8 cellular contexts compared by ENCODE assay signal in genomic region chr16:2874584-2875362, GRCh38. TPM values are rescaled to one million over a fixed set of nuclear protein-coding genes. Genes with fewer than 3 reads are reported as not detected.
DNase-seq lines count a peak whose midpoint lies in the region; ATAC-seq, FAIRE-seq and TF ChIP-seq lines count a peak whose summit lies in the region.

No MANE protein-coding gene starts in this region.

- H3K4me3 Mint-ChIP-seq in astrocyte (ENCODE audit: unreplicated experiment), result no peak overlapping the region

- H3F3A ChIP-seq in smooth muscle cell (ENCODE audit: low read depth), result no peaks in the 10 kb centered on the region

- H3K4me1 ChIP-seq in astrocyte (ENCODE audit: insufficient read depth, low read length), result no peaks in the 10 kb centered on the region
- no peaks in the 10 kb centered on the region for H3K4me1 ChIP-seq in smooth muscle cell (ENCODE audit: low read depth)

- FAIRE-seq in H54 (lab: Jason Lieb, UNC) (no peak), astrocyte (lab: Jason Lieb, UNC) (no peak)

- peak; percentile 70 for TF ChIP-seq CTCF in astrocyte (IDR thresholded peaks at IDR 0.05; ENCODE audit: insufficient read depth, low read depth, low read length)
- peak; percentile 89 for TF ChIP-seq CTCF in smooth muscle cell (IDR thresholded peaks at IDR 0.05; ENCODE audit: borderline replicate concordance, insufficient read depth, poor library complexity, severe bottlenecking)

- DNase-seq in DMS114 treated with DMSO at 0.1 percent for 48 hours (lab: John Stamatoyannopoulos, UW; ENCODE audit: unreplicated experiment), result peak; percentile 63
- DNase-seq in H54 (ENCODE audit: insufficient read length, low spot score), result peak; percentile 61
- peak; percentile 69 to 75 for DNase-seq in NCI-H1930 (lab: John Stamatoyannopoulos, UW)
- DNase-seq in T1000 (lab: John Stamatoyannopoulos, UW), result peak; percentile 42
- peak; percentile 32 for DNase-seq in astrocyte (ENCODE audit: low read depth)
- DNase-seq in hypothalamus (lab: John Stamatoyannopoulos, UW), result peak in 45 of 51 donors; percentile 5 to 80 (median 55)
- DNase-seq in smooth muscle cell (lab: John Stamatoyannopoulos, UW; ENCODE audit: unreplicated experiment), result no peak

- H3K9me3 Mint-ChIP-seq in astrocyte (ENCODE audit: unreplicated experiment), result peaks cover 3% of the 10 kb centered on the region

- H3K27ac Mint-ChIP-seq in astrocyte (ENCODE audit: unreplicated experiment), result peak overlapping the region; percentile 12

- no peaks in the 10 kb centered on the region for H4K20me1 ChIP-seq in astrocyte (ENCODE audit: insufficient read depth, low read length)
- H4K20me1 ChIP-seq in smooth muscle cell (ENCODE audit: low read depth), result no peaks in the 10 kb centered on the region

- H3K9ac ChIP-seq in astrocyte (ENCODE audit: low read length) (no peak overlapping the region), smooth muscle cell (ENCODE audit: low read depth) (no peak overlapping the region)

- no peaks in the 10 kb centered on the region for H3K4me1 Mint-ChIP-seq in astrocyte (ENCODE audit: low read depth, unreplicated experiment)

- no peak overlapping the region for H3K4me2 ChIP-seq in astrocyte (ENCODE audit: low read length)
- H3K4me2 ChIP-seq in smooth muscle cell, result no peak overlapping the region

- no peak for TF ChIP-seq POLR2A in H54 (IDR thresholded peaks at IDR 0.05; ENCODE audit: low read depth, low read length)

- peaks cover 3% of the 10 kb centered on the region for H3K36me3 Mint-ChIP-seq in astrocyte (ENCODE audit: low read depth, unreplicated experiment)

- H3K9me3 ChIP-seq in astrocyte (ENCODE audit: insufficient read depth, low read depth, low read length) (peaks cover 2% of the 10 kb centered on the region), smooth muscle cell (replicated peaks; ENCODE audit: low read depth) (no peaks in the 10 kb centered on the region)

- H3K4me3 ChIP-seq in astrocyte (ENCODE audit: insufficient read depth, low read depth, low read length) (no peak overlapping the region), smooth muscle cell (no peak overlapping the region)

- WGBS in smooth muscle cell (ENCODE audit: low lambda C conversion rate), result 31% methylated on average over 35 of the region's 35 CpGs

- no peaks in the 10 kb centered on the region for H3K79me2 ChIP-seq in astrocyte (ENCODE audit: insufficient read depth, low read length)
- no peaks in the 10 kb centered on the region for H3K79me2 ChIP-seq in smooth muscle cell (ENCODE audit: low read depth)

- peaks cover 7% of the 10 kb centered on the region for H3K27me3 Mint-ChIP-seq in astrocyte (ENCODE audit: low read depth, unreplicated experiment)

- no peaks in the 10 kb centered on the region for H3K27me3 ChIP-seq in astrocyte (ENCODE audit: insufficient read depth, low read length)
- peaks cover 8% of the 10 kb centered on the region for H3K27me3 ChIP-seq in smooth muscle cell (ENCODE audit: low read depth)

- H2AFZ ChIP-seq in astrocyte (ENCODE audit: low read depth, low read length) (peak overlapping the region; percentile 46), smooth muscle cell (ENCODE audit: low read depth) (peak overlapping the region; percentile 37)

- H3K36me3 ChIP-seq in astrocyte (ENCODE audit: insufficient read depth, low read length) (no peaks in the 10 kb centered on the region), smooth muscle cell (ENCODE audit: low read depth) (no peaks in the 10 kb centered on the region)

- ATAC-seq in GM19397 (IDR thresholded peaks at IDR 0.05; ENCODE audit: unreplicated experiment), result no peak

- H3K27ac ChIP-seq in astrocyte (ENCODE audit: low read depth, low read length) (no peak overlapping the region), smooth muscle cell (ENCODE audit: low read depth) (no peak overlapping the region)

RNA-seq across cellular contexts. Expression of gene FLYWCH2, which starts 8.2 kb away (rescaled TPM):
- total RNA-seq in astrocyte, result 36.5 and 40.7 TPM in 2 replicates
- total RNA-seq in smooth muscle cell, result 31.7 and 44.6 TPM in 2 replicates
- polyA plus RNA-seq in smooth muscle cell, result 49.3 and 52.7 TPM in 2 replicates

RNA-seq across cellular contexts. Expression of gene PRSS22, which starts 16.8 kb away (rescaled TPM):
- 0.58 and 1.5 TPM in 2 replicates for total RNA-seq in astrocyte
- 2.2 TPM in 1 of 2 replicates, not detected in the other for total RNA-seq in smooth muscle cell
- polyA plus RNA-seq in smooth muscle cell, result 0.79 and 3.7 TPM in 2 replicates

RNA-seq across cellular contexts. Expression of gene FLYWCH1, which starts 37.0 kb away (rescaled TPM):
- total RNA-seq in astrocyte (53.4 and 58.9 TPM in 2 replicates), smooth muscle cell (13.5 and 26.1 TPM in 2 replicates)
- polyA plus RNA-seq in smooth muscle cell, result 26.0 and 26.4 TPM in 2 replicates

RNA-seq across cellular contexts. Expression of gene ZG16B, which starts 44.7 kb away (rescaled TPM):
- total RNA-seq in astrocyte (not detected in 2 replicates), smooth muscle cell (not detected in 2 replicates)
- not detected in 2 replicates for polyA plus RNA-seq in smooth muscle cell

RNA-seq across cellular contexts. Expression of gene PRSS21, which starts 57.7 kb away (rescaled TPM):
- total RNA-seq in astrocyte (not detected in 2 replicates), smooth muscle cell (not detected in 2 replicates)
- not detected in 2 replicates for polyA plus RNA-seq in smooth muscle cell
